Comparison of ENCODE assay signal across 23 cellular contexts in genomic region chr2:126671488-126671887, GRCh38. TPM values are rescaled to one million over a fixed set of nuclear protein-coding genes. Genes with fewer than 3 reads are reported as not detected.
DNase-seq lines count a peak whose midpoint lies in the region; ATAC-seq and TF ChIP-seq lines count a peak whose summit lies in the region.
"Had no signal": no experiment of that assay in that cellular context is flagged by ENCODE, and none has a peak within 500 bp of the region (broad histone marks: within the 10 kb centered on the region; RNA-seq: fewer than 3 reads in every experiment).

No MANE protein-coding gene starts in this region.

- H3K9me3 ChIP-seq in CD4-positive, alpha-beta T cell (ENCODE audit: control insufficient read depth, low read length): peaks cover 8% of the 10 kb centered on the region
- no peaks in the 10 kb centered on the region for H3K9me3 ChIP-seq in gastrocnemius medialis

- H3K27ac Mint-ChIP-seq in activated CD4-positive, alpha-beta T cell treated with anti-CD3 and anti-CD28 coated beads, Interleukin-2, amount 10 ng/mL, durations not matched to agents 24 days and 14 days: peak overlapping the region; percentile 16
- H3K27ac Mint-ChIP-seq in CD4-positive, alpha-beta T cell: peak overlapping the region; percentile 51

- H3K27ac ChIP-seq in CD4-positive, alpha-beta T cell (ENCODE audit: low read depth, low read length): no peak overlapping the region
- H3K27ac ChIP-seq in gastrocnemius medialis: peak overlapping the region; percentile 5 to 63 (median 53)
- H3K27ac ChIP-seq: KMS-11, RWPE1 had no signal

- no peak overlapping the region for H3K4me3 Mint-ChIP-seq in activated CD4-positive, alpha-beta T cell treated with anti-CD3 and anti-CD28 coated beads, Interleukin-2, amount 10 ng/mL, durations not matched to agents 24 days and 14 days
- no peak overlapping the region for H3K4me3 Mint-ChIP-seq in CD4-positive, alpha-beta T cell

- H3K27me3 Mint-ChIP-seq in activated CD4-positive, alpha-beta T cell treated with anti-CD3 and anti-CD28 coated beads, Interleukin-2, amount 10 ng/mL, durations not matched to agents 24 days and 14 days: no peaks in the 10 kb centered on the region
- H3K27me3 Mint-ChIP-seq in CD4-positive, alpha-beta T cell: no peaks in the 10 kb centered on the region

- no peak for TF ChIP-seq CTCF in CD4-positive, alpha-beta T cell (IDR thresholded peaks at IDR 0.05)
- no peak for TF ChIP-seq CTCF in gastrocnemius medialis (IDR thresholded peaks at IDR 0.05 in 4 of 5, conservative IDR thresholded peaks at IDR 0.05 in 1 of 5)

- no peak for DNase-seq in activated CD4-positive, alpha-beta T cell treated with anti-CD3 and anti-CD28 coated beads, Interleukin-2, amount 10 ng/mL, durations not matched to agents 24 days and 14 days
- DNase-seq in activated CD4-positive, alpha-beta T cell treated with anti-CD3 and anti-CD28 coated beads for 4 hours: no peak
- no peak for DNase-seq in CD4-positive, alpha-beta T cell
- peak; percentile 51 for DNase-seq in mesenteric fat pad (ENCODE audit: low spot score)
- DNase-seq in gastrocnemius medialis: peak; percentile 59 to 60
- DNase-seq: 8988T; AML-193; C1 segment of cervical spinal cord; DMS53; GDM1; IMR-90; NCI-H1105; NCI-H146; NCI-H2029; NCI-H345; NCI-H524; NCI-H774; NK-92 treated with Interleukin-12 subunit alpha and Interleukin-12 subunit beta, amount 100 ng/mL, for 24 hours had no signal

- CTCF ChIA-PET in CD4-positive, alpha-beta T cell (lab: Charles Lee): no interaction called here

- H3K4me1 Mint-ChIP-seq in activated CD4-positive, alpha-beta T cell treated with anti-CD3 and anti-CD28 coated beads, Interleukin-2, amount 10 ng/mL, durations not matched to agents 24 days and 14 days: peaks cover 26% of the 10 kb centered on the region
- peaks cover 64% of the 10 kb centered on the region for H3K4me1 Mint-ChIP-seq in CD4-positive, alpha-beta T cell (ENCODE audit: low read depth)

- peaks cover 59 to 62% of the 10 kb centered on the region in 2 donors for H3K4me1 ChIP-seq in gastrocnemius medialis

- intact Hi-C loops in activated CD4-positive, alpha-beta T cell treated with anti-CD3 and anti-CD28 coated beads, Interleukin-2, amount 10 ng/mL, durations not matched to agents 24 days and 14 days (cut with micrococcal nuclease): no loop called here
- intact Hi-C loops in CD4-positive, alpha-beta T cell (cut with DNase I, micrococcal nuclease): no loop called here
- intact Hi-C loops in gastrocnemius medialis (cut with DNase I; ENCODE audit: low total_unique reads): no loop called here

- ATAC-seq in CD4-positive, alpha-beta T cell (ENCODE audit: poor library complexity): no peak
- ATAC-seq in gastrocnemius medialis (peak; percentile 72 to 85), GM18867 (IDR thresholded peaks at IDR 0.05; ENCODE audit: unreplicated experiment) (no peak), GM18909 (IDR thresholded peaks at IDR 0.05; ENCODE audit: poor library complexity, unreplicated experiment) (no peak)
- ATAC-seq: HCT116 had no signal

- no peak for TF ChIP-seq POLR2A in gastrocnemius medialis (IDR thresholded peaks at IDR 0.05)

- no peak overlapping the region for H3K4me3 ChIP-seq in gastrocnemius medialis

- peaks cover 79% of the 10 kb centered on the region for H3K36me3 Mint-ChIP-seq in activated CD4-positive, alpha-beta T cell treated with anti-CD3 and anti-CD28 coated beads, Interleukin-2, amount 10 ng/mL, durations not matched to agents 24 days and 14 days (ENCODE audit: low read depth)
- peaks cover 95% of the 10 kb centered on the region for H3K36me3 Mint-ChIP-seq in CD4-positive, alpha-beta T cell (ENCODE audit: low read depth)

- in situ Hi-C loops in gastrocnemius medialis (cut with MboI; ENCODE audit: low sequenced_read_pairs in 4 of 4): no loop called here

- no peaks in the 10 kb centered on the region for H3K27me3 ChIP-seq in CD4-positive, alpha-beta T cell (ENCODE audit: control insufficient read depth, insufficient read depth, low read length)
- no peaks in the 10 kb centered on the region for H3K27me3 ChIP-seq in gastrocnemius medialis

- POLR2A ChIA-PET in CD4-positive, alpha-beta T cell (lab: Charles Lee): no interaction called here

- peaks cover 9% of the 10 kb centered on the region for H3K9me3 Mint-ChIP-seq in activated CD4-positive, alpha-beta T cell treated with anti-CD3 and anti-CD28 coated beads, Interleukin-2, amount 10 ng/mL, durations not matched to agents 24 days and 14 days
- H3K9me3 Mint-ChIP-seq in CD4-positive, alpha-beta T cell: peaks cover 7% of the 10 kb centered on the region

- peaks cover 0 to 8% of the 10 kb centered on the region in 2 donors for H3K36me3 ChIP-seq in gastrocnemius medialis

RNA-seq across cellular contexts. Expression of gene GYPC, which starts 15.5 kb away (rescaled TPM):
- 120 and 122 TPM in 2 replicates for total RNA-seq in activated CD4-positive, alpha-beta T cell treated with anti-CD3 and anti-CD28 coated beads, Interleukin-2, amount 10 ng/mL, durations not matched to agents 24 days and 14 days
- 100 to 1,000 TPM; 148 to 157 TPM for total RNA-seq in CD4-positive, alpha-beta T cell
- 175 TPM for total RNA-seq in mesenteric fat pad
- total RNA-seq in gastrocnemius medialis: 10 to 100 TPM; 66.3 to 82.0 (median 71.9) TPM

Comparison
In these comparisons a context has a peak if more than half of its experiments do, and no peak if none do; other contexts are left out.
1. DNase-seq: peak in mesenteric fat pad (single experiment) and gastrocnemius medialis (2 of 2); none in activated CD4-positive, alpha-beta T cell treated with anti-CD3 and anti-CD28 coated beads, Interleukin-2, amount 10 ng/mL, durations not matched to agents 24 days and 14 days (single experiment), activated CD4-positive, alpha-beta T cell treated with anti-CD3 and anti-CD28 coated beads for 4 hours (0 of 2) and CD4-positive, alpha-beta T cell (0 of 10).
2. ATAC-seq: peak in gastrocnemius medialis (2 of 2); none in CD4-positive, alpha-beta T cell (single experiment), GM18867 (single experiment) and GM18909 (single experiment).